Comparison of ENCODE assay signal across 9 cellular contexts in genomic region chr11:89097956-89098355, GRCh38. TPM values are rescaled to one million over a fixed set of nuclear protein-coding genes. Genes with fewer than 3 reads are reported as not detected.
A peak's percentile ranks its signal among the peaks of the same experiment; 100 is the strongest.
DNase-seq lines count a peak whose midpoint lies in the region; ATAC-seq and TF ChIP-seq lines count a peak whose summit lies in the region.
"Not testable (repeated sequence)": the region's sequence is repeated elsewhere in the genome, so short reads cannot be mapped to it uniquely, and the experiment has no call there.
"Had no signal": no experiment of that assay in that cellular context is flagged by ENCODE, and none has a peak within 500 bp of the region (broad histone marks: within the 10 kb centered on the region; RNA-seq: fewer than 3 reads in every experiment).

No MANE protein-coding gene starts in this region.

- not testable (repeated sequence) for H3K9me3 ChIP-seq in CD4-positive, alpha-beta T cell (ENCODE audit: control insufficient read depth, low read length); Karpas-422 (ENCODE audit: low read length)

- CTCF ChIA-PET in CD4-positive, alpha-beta T cell (lab: Charles Lee) = not testable (repeated sequence)

- H3K4me1 Mint-ChIP-seq in CD4-positive, alpha-beta T cell (ENCODE audit: low read depth) = not testable (repeated sequence)

- not testable (repeated sequence) for H3K4me3 Mint-ChIP-seq in CD4-positive, alpha-beta T cell

- H3K27me3 Mint-ChIP-seq in CD4-positive, alpha-beta T cell = not testable (repeated sequence)

- H3K27ac Mint-ChIP-seq in CD4-positive, alpha-beta T cell = not testable (repeated sequence)

- POLR2A ChIA-PET in CD4-positive, alpha-beta T cell (lab: Charles Lee) = not testable (repeated sequence)

- not testable (repeated sequence) for H3K4me2 ChIP-seq in Karpas-422 (ENCODE audit: low read depth, low read length, poor library complexity, severe bottlenecking)

- H3K27me3 ChIP-seq in CD4-positive, alpha-beta T cell (ENCODE audit: control insufficient read depth, insufficient read depth, low read length); Karpas-422 (ENCODE audit: low read length): not testable (repeated sequence)

- not testable (repeated sequence) for H3K4me1 ChIP-seq in Karpas-422 (ENCODE audit: low read length)

- DNase-seq in CD4-positive, alpha-beta T cell; coronary artery (ENCODE audit: low spot score): not testable (repeated sequence)
- DNase-seq in Karpas-422 (peak; percentile 71), SKM-1 treated with dmso at 0.1 percent for 144 hours (lab: John Stamatoyannopoulos, UW; ENCODE audit: unreplicated experiment) (peak; percentile 31), islet precursor cell (peak; percentile 59), skeletal muscle cell (ENCODE audit: low read depth) (peak; percentile 5)

- H3K9me2 ChIP-seq in Karpas-422 (replicated peaks; ENCODE audit: insufficient read depth, low read length) = not testable (repeated sequence)

- not testable (repeated sequence) for H2AFZ ChIP-seq in Karpas-422 (ENCODE audit: low read length)

- not testable (repeated sequence) for H4K20me1 ChIP-seq in Karpas-422 (ENCODE audit: insufficient read depth, low read depth, low read length)

- not testable (repeated sequence) for H3K36me3 ChIP-seq in Karpas-422 (ENCODE audit: insufficient read depth, low read length)

- peak; percentile 57 for ATAC-seq in CD4-positive, alpha-beta T cell (ENCODE audit: poor library complexity)
- peak; percentile 85 for ATAC-seq in GM19023 (IDR thresholded peaks at IDR 0.05; ENCODE audit: unreplicated experiment)
- ATAC-seq in HG02759 (IDR thresholded peaks at IDR 0.05; ENCODE audit: unreplicated experiment) = peak; percentile 92

- intact Hi-C loops in CD4-positive, alpha-beta T cell (cut with DNase I, micrococcal nuclease) = not testable (repeated sequence)

- H3K27ac ChIP-seq in CD4-positive, alpha-beta T cell (ENCODE audit: low read depth, low read length); Karpas-422 (ENCODE audit: low read length); coronary artery: not testable (repeated sequence)

- H3K9me3 Mint-ChIP-seq in CD4-positive, alpha-beta T cell = not testable (repeated sequence)

- not testable (repeated sequence) for H3K79me2 ChIP-seq in Karpas-422 (ENCODE audit: low read length)

- peak; percentile 62 for TF ChIP-seq CTCF in CD4-positive, alpha-beta T cell (IDR thresholded peaks at IDR 0.05)
- peak; percentile 54 for TF ChIP-seq CTCF in coronary artery (IDR thresholded peaks at IDR 0.05)

- H3K9ac ChIP-seq in Karpas-422 (ENCODE audit: low read length) = not testable (repeated sequence)

- H3K4me3 ChIP-seq in Karpas-422 (ENCODE audit: low read length); coronary artery; skeletal muscle cell (ENCODE audit: low read depth, low read length): not testable (repeated sequence)

- H3K36me3 Mint-ChIP-seq in CD4-positive, alpha-beta T cell (ENCODE audit: low read depth) = not testable (repeated sequence)

RNA-seq across cellular contexts. Expression of gene GRM5, which starts 32.2 kb away (rescaled TPM):
- not detected for total RNA-seq in CD4-positive, alpha-beta T cell
- not detected in 2 replicates for total RNA-seq in Karpas-422 (2014; rRNA removed; shearing (Covaris generic); ENCODE audit: low replicate concordance)
- total RNA-seq: activated naive CD8-positive, alpha-beta T cell treated with anti-CD3 and anti-CD28 coated beads for 36 hours had no signal
